ENCODE assay signal across 9 cellular contexts in genomic region chrX:39669668-39670067, GRCh38.
"Had no signal": no experiment of that assay in that cellular context is flagged by ENCODE, and none has a peak within 500 bp of the region (broad histone marks: within the 10 kb centered on the region; RNA-seq: fewer than 3 reads in every experiment).

No MANE protein-coding gene starts in this region.

- H3K4me1 Mint-ChIP-seq: IgD-negative memory B cell had no signal

- DNase-seq: GOT3, HFFc6 had no signal

- H3K36me3 ChIP-seq: HAP-1 had no signal

- H3K4me3 ChIP-seq: GM23248, HAP-1 had no signal

- H3K4me3 Mint-ChIP-seq: HFFc6, IgD-negative memory B cell had no signal

- ATAC-seq: HCT116, HepG2 had no signal

- FAIRE-seq: H54, HepG2 had no signal

- H3K27ac Mint-ChIP-seq: HFFc6, IgD-negative memory B cell had no signal

- H3K27ac ChIP-seq: GM23248, HL-60 had no signal

- H3K9me3 ChIP-seq: HAP-1 had no signal

- H3K9ac ChIP-seq: GM23248 had no signal

- H3K9me3 Mint-ChIP-seq: HFFc6 had no signal

- H2AFZ ChIP-seq: GM23248 had no signal

- H3K4me1 ChIP-seq: HAP-1 had no signal
